Comparison of ENCODE assay signal across 13 cellular contexts in genomic region chr2:18522484-18523146, GRCh38. TPM values are rescaled to one million over a fixed set of nuclear protein-coding genes. Genes with fewer than 3 reads are reported as not detected.
A peak's percentile ranks its signal among the peaks of the same experiment; 100 is the strongest.
DNase-seq lines count a peak whose midpoint lies in the region; ATAC-seq and TF ChIP-seq lines count a peak whose summit lies in the region.
"Had no signal": no experiment of that assay in that cellular context is flagged by ENCODE, and none has a peak within 500 bp of the region (broad histone marks: within the 10 kb centered on the region; RNA-seq: fewer than 3 reads in every experiment).

No MANE protein-coding gene starts in this region.

- no peaks in the 10 kb centered on the region for H3K9me2 ChIP-seq in PC-3 (replicated peaks; ENCODE audit: low read length)

- H2AFZ ChIP-seq in PC-3 (ENCODE audit: low read length) = no peak overlapping the region

- no peaks in the 10 kb centered on the region for H4K20me1 ChIP-seq in PC-3 (ENCODE audit: low read length)

- no peak overlapping the region for H3K9ac ChIP-seq in PC-3 (ENCODE audit: low read length)

- intact Hi-C loops in PC-3 (cut with micrococcal nuclease) = loop anchor here (5.0 kb wide), 4 partner anchors 35 to 360 kb away; no protein-coding TSS in a partner anchor
- intact Hi-C loops in Calu3 (cut with micrococcal nuclease; ENCODE audit: unreplicated experiment) = loop anchor here (5.0 to 10.0 kb wide), 3 partner anchors 302 to 1342 kb away; no protein-coding TSS in a partner anchor

- DNase-seq in GM03348 (ENCODE audit: low spot score) = peak; percentile 31
- peak; percentile 33 for DNase-seq in PC-3
- DNase-seq in kidney tubule cell (ENCODE audit: low spot score) = peak; percentile 19
- DNase-seq in progenitor cell of endocrine pancreas (ENCODE audit: low spot score, unreplicated experiment) = no peak
- no peak for DNase-seq in UCSD-AML1 (lab: John Stamatoyannopoulos, UW; ENCODE audit: unreplicated experiment)
- DNase-seq in occipital lobe (lab: John Stamatoyannopoulos, UW) = no peak
- no peak for DNase-seq in Calu3
- DNase-seq: COR-L47, H9, NCI-H1417, NCI-H187 treated with DMSO at 0.1 percent for 48 hours, NCI-H446 treated with DMSO at 0.1 percent for 48 hours, NCI-H774 had no signal

- no peak overlapping the region for H3K4me3 Mint-ChIP-seq in progenitor cell of endocrine pancreas (ENCODE audit: low read depth)
- no peak overlapping the region for H3K4me3 Mint-ChIP-seq in Calu3 (ENCODE audit: low read depth, unreplicated experiment)
- H3K4me3 Mint-ChIP-seq: H9 had no signal

- no peak for TF ChIP-seq CTCF in PC-3 (conservative IDR thresholded peaks at IDR 0.05; ENCODE audit: low read depth, low read length)
- TF ChIP-seq CTCF in progenitor cell of endocrine pancreas (IDR thresholded peaks at IDR 0.05; ENCODE audit: unreplicated experiment) = no peak
- TF ChIP-seq CTCF in Calu3 (IDR thresholded peaks at IDR 0.05; ENCODE audit: unreplicated experiment) = no peak

- no peak overlapping the region for H3K4me3 ChIP-seq in PC-3 (ENCODE audit: low read length)

- H3K36me3 Mint-ChIP-seq in progenitor cell of endocrine pancreas (ENCODE audit: insufficient read depth) (no peaks in the 10 kb centered on the region), Calu3 (ENCODE audit: insufficient read depth, unreplicated experiment) (no peaks in the 10 kb centered on the region)

- H3K4me2 ChIP-seq in PC-3 (ENCODE audit: low read length) = no peak overlapping the region

- peak overlapping the region; percentile 4 for H3K27ac Mint-ChIP-seq in progenitor cell of endocrine pancreas
- H3K27ac Mint-ChIP-seq in Calu3 (ENCODE audit: unreplicated experiment) = no peak overlapping the region
- H3K27ac Mint-ChIP-seq: H9 had no signal

- H3K4me1 ChIP-seq in PC-3 (ENCODE audit: insufficient read depth, low read length) = peaks cover 35% of the 10 kb centered on the region

- H3K27me3 Mint-ChIP-seq in progenitor cell of endocrine pancreas (peaks cover 6% of the 10 kb centered on the region), Calu3 (ENCODE audit: unreplicated experiment) (peaks cover 41% of the 10 kb centered on the region)

- peaks cover 16% of the 10 kb centered on the region for H3K4me1 Mint-ChIP-seq in progenitor cell of endocrine pancreas (ENCODE audit: low read depth)
- peaks cover 10% of the 10 kb centered on the region for H3K4me1 Mint-ChIP-seq in Calu3 (ENCODE audit: low read depth, unreplicated experiment)

- no peak for ATAC-seq in PC-3

- H3K9me3 Mint-ChIP-seq in progenitor cell of endocrine pancreas (ENCODE audit: low read depth) (no peaks in the 10 kb centered on the region), Calu3 (ENCODE audit: low read depth, unreplicated experiment) (no peaks in the 10 kb centered on the region)
- H3K9me3 Mint-ChIP-seq: H9 had no signal

- H3K9me3 ChIP-seq in PC-3 (ENCODE audit: low read length) = no peaks in the 10 kb centered on the region

- BruUV-seq in PC-3 (replicated peaks; lab: Mats Ljungman, UMichigan) (no TSS peak), Calu3 (replicated peaks; lab: Mats Ljungman, UMichigan) (no TSS peak)

- no peaks in the 10 kb centered on the region for H3K27me3 ChIP-seq in PC-3 (ENCODE audit: low read length)

- H3F3A ChIP-seq in PC-3 (ENCODE audit: low read length, unreplicated experiment) = peaks cover 3% of the 10 kb centered on the region

- no peaks in the 10 kb centered on the region for H3K79me2 ChIP-seq in PC-3 (ENCODE audit: low read length)

- no peak overlapping the region for H3K27ac ChIP-seq in PC-3 (ENCODE audit: low read length)

- CTCF ChIA-PET in PC-3 (lab: Charles Lee) (no interaction called here), Calu3 (lab: Charles Lee) (no interaction called here)

- no peaks in the 10 kb centered on the region for H3K36me3 ChIP-seq in PC-3 (ENCODE audit: low read depth, low read length)

- POLR2A ChIA-PET in PC-3 (lab: Charles Lee; ENCODE audit: unreplicated experiment) = no interaction called here

RNA-seq across cellular contexts. Expression of gene RDH14, which starts 37.8 kb away (rescaled TPM):
- 30.9 and 43.4 TPM in 2 replicates for total RNA-seq in PC-3 (2014; rRNA removed)
- 22.8 and 25.5 TPM in 2 replicates for total RNA-seq in progenitor cell of endocrine pancreas
- total RNA-seq in occipital lobe = 25.7 TPM
- 17.1 and 17.7 TPM in 2 replicates for total RNA-seq in Calu3 (2022)

Comparison
In these comparisons a context has a peak if more than half of its experiments do, and no peak if none do; other contexts are left out.
1. DNase-seq: peak in GM03348 (single experiment), PC-3 (single experiment) and kidney tubule cell (single experiment); none in progenitor cell of endocrine pancreas (single experiment), UCSD-AML1 (single experiment), occipital lobe (single experiment) and Calu3 (single experiment).